ENCODE assay signal across 10 cellular contexts in the genomic region with DNA sequence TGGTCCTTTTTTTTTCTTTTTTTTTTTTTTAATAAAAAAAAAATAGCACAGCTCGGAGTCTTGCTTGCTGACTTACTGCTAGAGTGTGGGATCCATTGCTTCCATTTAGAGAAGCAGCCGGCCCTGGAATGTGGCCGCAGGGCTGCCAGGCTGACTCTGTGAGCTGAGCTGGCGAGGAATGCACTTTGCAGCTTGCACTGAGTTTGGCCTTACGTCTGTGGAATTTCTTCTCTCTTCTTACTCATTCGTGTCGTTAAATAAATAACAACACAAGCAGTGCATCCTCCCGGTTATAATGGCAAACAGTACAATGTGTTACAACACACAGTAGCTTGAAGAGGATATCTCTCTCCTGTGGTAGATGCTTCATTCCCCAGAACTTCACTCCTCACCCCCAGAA.
DNase-seq lines count a peak whose midpoint lies in the region; ATAC-seq and TF ChIP-seq lines count a peak whose summit lies in the region.
"Had no signal": no experiment of that assay in that cellular context is flagged by ENCODE, and none has a peak within 500 bp of the region (broad histone marks: within the 10 kb centered on the region; RNA-seq: fewer than 3 reads in every experiment).

No MANE protein-coding gene starts in this region.

- peaks cover 29% of the 10 kb centered on the region for H3K36me3 Mint-ChIP-seq in stimulated activated memory B cell treated with anti-CD40 and anti-IgM and Interleukin-4, amounts not matched to agents 10 μg/mL and 1 μg/mL and 100 μg/mL, for 72 hours

- ATAC-seq in stimulated activated memory B cell treated with anti-CD40 and anti-IgM and Interleukin-4, amounts not matched to agents 10 μg/mL and 1 μg/mL and 100 μg/mL, for 72 hours: no peak

- H3K27ac ChIP-seq in brain microvascular endothelial cell: no peak overlapping the region

- no peak overlapping the region for H3K4me3 ChIP-seq in H7 (ENCODE audit: insufficient read depth, low read depth, low read length)
- H3K4me3 ChIP-seq in brain microvascular endothelial cell (ENCODE audit: low read depth, low read length): no peak overlapping the region

- peak overlapping the region; percentile 85 for H3K27ac Mint-ChIP-seq in stimulated activated memory B cell treated with anti-CD40 and anti-IgM and Interleukin-4, amounts not matched to agents 10 μg/mL and 1 μg/mL and 100 μg/mL, for 72 hours
- H3K27ac Mint-ChIP-seq: progenitor cell of endocrine pancreas had no signal

- in situ Hi-C loops in brain microvascular endothelial cell (cut with HindIII; ENCODE audit: low pct_ligation_motif_present, low sequenced_read_pairs): no loop called here

- H3K36me3 ChIP-seq in H7 (replicated peaks; ENCODE audit: control insufficient read depth, insufficient read depth, low read length) (no peaks in the 10 kb centered on the region), brain microvascular endothelial cell (replicated peaks) (no peaks in the 10 kb centered on the region)

- peaks cover 100% of the 10 kb centered on the region for H3K4me1 Mint-ChIP-seq in stimulated activated memory B cell treated with anti-CD40 and anti-IgM and Interleukin-4, amounts not matched to agents 10 μg/mL and 1 μg/mL and 100 μg/mL, for 72 hours

- H3K9me3 Mint-ChIP-seq in stimulated activated memory B cell treated with anti-CD40 and anti-IgM and Interleukin-4, amounts not matched to agents 10 μg/mL and 1 μg/mL and 100 μg/mL, for 72 hours: no peaks in the 10 kb centered on the region

- no peak overlapping the region for H3K4me3 Mint-ChIP-seq in stimulated activated memory B cell treated with anti-CD40 and anti-IgM and Interleukin-4, amounts not matched to agents 10 μg/mL and 1 μg/mL and 100 μg/mL, for 72 hours

- TF ChIP-seq CTCF in brain microvascular endothelial cell (IDR thresholded peaks at IDR 0.05; ENCODE audit: low read depth, low read length, missing control alignments): no peak

- no peaks in the 10 kb centered on the region for H3K27me3 ChIP-seq in H7 (ENCODE audit: control insufficient read depth, insufficient read depth, low read length)
- no peaks in the 10 kb centered on the region for H3K27me3 ChIP-seq in brain microvascular endothelial cell (replicated peaks)

- DNase-seq in H7 (peak; percentile 37), brain microvascular endothelial cell (peak; percentile 66), iPS DF 4.7 (ENCODE audit: extremely low read depth, low spot score) (peak; percentile 14), NCI-H1930 (lab: John Stamatoyannopoulos, UW) (no peak), NCI-H1105 treated with DMSO at 0.1 percent for 48 hours (lab: John Stamatoyannopoulos, UW) (no peak)
- no peak for DNase-seq in stimulated activated CD4-positive, alpha-beta T cell treated with anti-CD3 and anti-CD28 coated beads, Interleukin-12 subunit alpha, Interleukin-12 subunit beta, amount 100 ng/mL, for 4 hours
- no peak for DNase-seq in effector CD8-positive, alpha-beta T cell (lab: John Stamatoyannopoulos, UW)
- DNase-seq: NCI-H1436 had no signal

- no peaks in the 10 kb centered on the region for H3K27me3 Mint-ChIP-seq in stimulated activated memory B cell treated with anti-CD40 and anti-IgM and Interleukin-4, amounts not matched to agents 10 μg/mL and 1 μg/mL and 100 μg/mL, for 72 hours

Comparison
In these comparisons a context has a peak if more than half of its experiments do, and no peak if none do; other contexts are left out.
1. DNase-seq: peak in H7 (single experiment), brain microvascular endothelial cell (single experiment) and iPS DF 4.7 (single experiment); none in stimulated activated CD4-positive, alpha-beta T cell treated with anti-CD3 and anti-CD28 coated beads, Interleukin-12 subunit alpha, Interleukin-12 subunit beta, amount 100 ng/mL, for 4 hours (single experiment), effector CD8-positive, alpha-beta T cell (single experiment), NCI-H1930 (0 of 2) and NCI-H1105 treated with DMSO at 0.1 percent for 48 hours (single experiment).